ENCODE assay signal across 2 cellular contexts in genomic region chr1:96746440-96747223, GRCh38.
TF ChIP-seq lines count a peak whose summit lies in the region.

No MANE protein-coding gene starts in this region.

TF ChIP-seq in HepG2, 621 proteins besides CTCF, POLR2A, EP300 and RAD21:
- TF ChIP-seq ZNF619 (CRISPR knock-in tag; IDR thresholded peaks at IDR 0.05) (no peak), ZNF770 (CRISPR knock-in tag; IDR thresholded peaks at IDR 0.05) (peak; percentile 86)

TF ChIP-seq in K562, 482 proteins besides CTCF, POLR2A, EP300 and RAD21:
- TF ChIP-seq CGGBP1 (CRISPR knock-in tag; IDR thresholded peaks at IDR 0.05) (no peak), RBFOX2 (IDR thresholded peaks at IDR 0.05; ENCODE audit: low read depth, low read length) (no peak), E2F4 (CRISPR knock-in tag; IDR thresholded peaks at IDR 0.05; ENCODE audit: low read depth) (no peak), SREBF1 (IDR thresholded peaks at IDR 0.05; ENCODE audit: borderline replicate concordance, low read depth, low read length) (no peak), RBBP5 (IDR thresholded peaks at IDR 0.05; ENCODE audit: borderline replicate concordance, insufficient read depth, low read length, poor library complexity, severe bottlenecking) (no peak), ATF6 (CRISPR knock-in tag; IDR thresholded peaks at IDR 0.05) (no peak), PTBP1 (IDR thresholded peaks at IDR 0.05; ENCODE audit: low read depth, low read length) (no peak), CBX1 (IDR thresholded peaks at IDR 0.05; ENCODE audit: low read depth) (no peak), SMAD1 (IDR thresholded peaks at IDR 0.05; ENCODE audit: low read depth, low read length, partially characterized antibody) (no peak), RBM22 (IDR thresholded peaks at IDR 0.05; ENCODE audit: low read depth, low read length, poor library complexity, severe bottlenecking) (no peak), ZNF639 (CRISPR knock-in tag; conservative IDR thresholded peaks at IDR 0.05 in 1 of 2, IDR thresholded peaks at IDR 0.05 in 1 of 2) (no peak), ARHGAP35 (IDR thresholded peaks at IDR 0.05; ENCODE audit: partially characterized antibody) (no peak), MXI1 (IDR thresholded peaks at IDR 0.05; ENCODE audit: low read depth, low read length) (no peak), ZNF175 (CRISPR knock-in tag; IDR thresholded peaks at IDR 0.05; ENCODE audit: low read depth) (no peak), PTTG1 (tag; IDR thresholded peaks at IDR 0.05; ENCODE audit: low read depth) (no peak)
